ENCODE assay signal across 1 cellular context in genomic region chr15:73984208-73984979, GRCh38.
TF ChIP-seq lines count a peak whose summit lies in the region.

No MANE protein-coding gene starts in this region.

TF ChIP-seq in IMR-90, 13 proteins besides CTCF, POLR2A, EP300 and RAD21 (continued from another document):
- TF ChIP-seq SMC3 (IDR thresholded peaks at IDR 0.05; ENCODE audit: low read depth, low read length) (no peak), USF2 (IDR thresholded peaks at IDR 0.05; ENCODE audit: low read depth, low read length) (no peak), RFX5 (IDR thresholded peaks at IDR 0.05; ENCODE audit: low read depth, low read length) (no peak), RCOR1 (IDR thresholded peaks at IDR 0.05; ENCODE audit: insufficient replicate concordance, low read length) (no peak), MAZ (IDR thresholded peaks at IDR 0.05; ENCODE audit: borderline replicate concordance, low read depth, low read length) (no peak), CEBPB (IDR thresholded peaks at IDR 0.05; ENCODE audit: low read depth, low read length) (no peak), CHD1 (IDR thresholded peaks at IDR 0.05; ENCODE audit: low read depth, low read length) (no peak), MAFK (IDR thresholded peaks at IDR 0.05; ENCODE audit: low read depth, low read length) (no peak), MXI1 (IDR thresholded peaks at IDR 0.05; ENCODE audit: borderline replicate concordance, low read depth, low read length) (no peak), NFE2L2 (IDR thresholded peaks at IDR 0.05; ENCODE audit: low read depth, low read length) (no peak)
